Comparison of ENCODE assay signal across 8 cellular contexts in genomic region chr12:6946033-6946919, GRCh38. TPM values are rescaled to one million over a fixed set of nuclear protein-coding genes. Genes with fewer than 3 reads are reported as not detected.
DNase-seq lines count a peak whose midpoint lies in the region; ATAC-seq and TF ChIP-seq lines count a peak whose summit lies in the region.

No MANE protein-coding gene starts in this region.

- no peak overlapping the region for H3K27ac ChIP-seq in SK-N-SH (ENCODE audit: low read depth in 2 of 2, low read length in 1 of 2)

- peaks cover 3% of the 10 kb centered on the region for H3K36me3 Mint-ChIP-seq in T-helper 17 cell (ENCODE audit: low read depth)
- H3K36me3 Mint-ChIP-seq in natural killer cell treated with Interleukin-12 subunit alpha and Interleukin-12 subunit beta and Interleukin-15 and Interleukin-18, amount 100 ng/mL, for 72 hours, result no peaks in the 10 kb centered on the region

- 74% methylated on average over 8 of the region's 32 CpGs for WGBS in SK-N-SH (ENCODE audit: low lambda C conversion rate)

- H2AFZ ChIP-seq in SK-N-SH (ENCODE audit: low read depth), result no peak overlapping the region

- no peak overlapping the region for H3K4me3 ChIP-seq in SK-N-SH (ENCODE audit: low read depth in 2 of 2, low read length in 1 of 2)

- peak overlapping the region; percentile 87; the same call in 1 of the 2 replicates for H3K4me2 ChIP-seq in SK-N-SH

- no peak for TF ChIP-seq EP300 in SK-N-SH (IDR thresholded peaks at IDR 0.05; ENCODE audit: borderline replicate concordance in 1 of 2, low read depth in 1 of 2, low read length in 1 of 2)

- peaks cover 6 to 13% of the 10 kb centered on the region in 2 experiments; a peak in 3 of 4 replicates for H3K4me1 ChIP-seq in SK-N-SH (ENCODE audit: control insufficient read depth in 1 of 2, insufficient read depth in 2 of 2, low read depth in 1 of 2, low read length in 1 of 2)

- ATAC-seq in SK-N-SH treated with all-trans-retinoic acid at 6 μM for 48 hours, result no peak
- ATAC-seq in T-helper 17 cell, result peak; percentile 15
- ATAC-seq in natural killer cell treated with Interleukin-12 subunit alpha and Interleukin-12 subunit beta and Interleukin-15 and Interleukin-18, amount 100 ng/mL, for 72 hours, result no peak
- no peak for ATAC-seq in HG03342 (IDR thresholded peaks at IDR 0.05; ENCODE audit: unreplicated experiment)

- DNase-seq in SK-N-SH, result peak; percentile 33
- peak; percentile 71 for DNase-seq in NAMALWA (ENCODE audit: low spot score)
- peak in 2 of 3 donors; percentile 65 to 73 for DNase-seq in T-helper 17 cell
- DNase-seq in effector CD8-positive, alpha-beta T cell (lab: John Stamatoyannopoulos, UW), result peak; percentile 57
- DNase-seq in natural killer cell treated with Interleukin-12 subunit alpha and Interleukin-12 subunit beta and Interleukin-15 and Interleukin-18, amount 100 ng/mL, for 72 hours (ENCODE audit: low spot score), result no peak
- DNase-seq in SW 1271 (lab: John Stamatoyannopoulos, UW), result no peak

- no peak for TF ChIP-seq RAD21 in SK-N-SH (IDR thresholded peaks at IDR 0.05; ENCODE audit: low read length)

- no peaks in the 10 kb centered on the region for H3K9me2 ChIP-seq in SK-N-SH

- H3K9me3 Mint-ChIP-seq in natural killer cell treated with Interleukin-12 subunit alpha and Interleukin-12 subunit beta and Interleukin-15 and Interleukin-18, amount 100 ng/mL, for 72 hours, result no peaks in the 10 kb centered on the region

- no peaks in the 10 kb centered on the region for H3K9me3 ChIP-seq in SK-N-SH
- no peaks in the 10 kb centered on the region for H3K9me3 ChIP-seq in T-helper 17 cell (ENCODE audit: control insufficient read depth, low read length, poor library complexity, severe bottlenecking)

- no peak for TF ChIP-seq CTCF in SK-N-SH (IDR thresholded peaks at IDR 0.05)

- H3K27me3 ChIP-seq in SK-N-SH (ENCODE audit: insufficient read depth), result no peaks in the 10 kb centered on the region

- H4K20me1 ChIP-seq in SK-N-SH (ENCODE audit: insufficient read depth), result no peaks in the 10 kb centered on the region

- H3K27me3 Mint-ChIP-seq in T-helper 17 cell, result no peaks in the 10 kb centered on the region
- H3K27me3 Mint-ChIP-seq in natural killer cell treated with Interleukin-12 subunit alpha and Interleukin-12 subunit beta and Interleukin-15 and Interleukin-18, amount 100 ng/mL, for 72 hours, result no peaks in the 10 kb centered on the region

- peaks cover 36% of the 10 kb centered on the region for H3F3A ChIP-seq in SK-N-SH (replicated peaks; ENCODE audit: insufficient read depth)

- H3K79me2 ChIP-seq in SK-N-SH (ENCODE audit: insufficient read depth), result peaks cover 10% of the 10 kb centered on the region; the same call in 1 of the 2 replicates

- H3K4me3 Mint-ChIP-seq in T-helper 17 cell, result peak overlapping the region; percentile 99
- peak overlapping the region; percentile 85 for H3K4me3 Mint-ChIP-seq in natural killer cell treated with Interleukin-12 subunit alpha and Interleukin-12 subunit beta and Interleukin-15 and Interleukin-18, amount 100 ng/mL, for 72 hours

- H3K4me1 Mint-ChIP-seq in T-helper 17 cell, result peaks cover 71% of the 10 kb centered on the region
- peaks cover 66 to 72% of the 10 kb centered on the region in 2 donors for H3K4me1 Mint-ChIP-seq in natural killer cell treated with Interleukin-12 subunit alpha and Interleukin-12 subunit beta and Interleukin-15 and Interleukin-18, amount 100 ng/mL, for 72 hours (ENCODE audit: low read depth in 2 of 2)

- POLR2A ChIA-PET in SK-N-SH (lab: Yijun Ruan, JAX), result interaction anchor here (4.5 to 4.6 kb wide), 2 partner anchors 17 to 19 kb away, joined by 62 to 82 read pairs; partner anchors contain the start of gene ATN1

- peaks cover 7 to 9% of the 10 kb centered on the region in 2 experiments for H3K36me3 ChIP-seq in SK-N-SH (replicated peaks in 1 of 2; ENCODE audit: control insufficient read depth in 1 of 2, insufficient read depth in 2 of 2, low read length in 1 of 2)

- CTCF ChIA-PET in SK-N-SH (lab: Yijun Ruan, JAX), result interaction anchor here (0.9 to 6.5 kb wide), 9 partner anchors 8 to 167 kb away, joined by 3 to 114 read pairs (median 10); partner anchors contain the start of genes C1R and C1RL

- H3K9ac ChIP-seq in SK-N-SH, result no peak overlapping the region

- H3K27ac Mint-ChIP-seq in T-helper 17 cell, result peak overlapping the region; percentile 98
- peak overlapping the region; percentile 95 to 97 for H3K27ac Mint-ChIP-seq in natural killer cell treated with Interleukin-12 subunit alpha and Interleukin-12 subunit beta and Interleukin-15 and Interleukin-18, amount 100 ng/mL, for 72 hours

TF ChIP-seq in SK-N-SH, 30 proteins besides CTCF, POLR2A, EP300 and RAD21 (continues in another document):
- TF ChIP-seq CHD2 (IDR thresholded peaks at IDR 0.05; ENCODE audit: low read length, partially characterized antibody) (no peak), TAF1 (IDR thresholded peaks at IDR 0.05; ENCODE audit: borderline replicate concordance, low read depth, low read length) (no peak), FOXM1 (IDR thresholded peaks at IDR 0.05; ENCODE audit: low read depth) (no peak), MAX (IDR thresholded peaks at IDR 0.05; ENCODE audit: low read depth) (no peak), RXRA (IDR thresholded peaks at IDR 0.05; ENCODE audit: borderline replicate concordance, low read depth) (no peak), MEF2A (IDR thresholded peaks at IDR 0.05; ENCODE audit: borderline replicate concordance, low read depth) (no peak), USF2 (IDR thresholded peaks at IDR 0.05; ENCODE audit: borderline replicate concordance, low read depth, low read length) (no peak)

TF ChIP-seq in SK-N-SH treated with all-trans-retinoic acid at 6 μM for 48 hours, 23 proteins besides CTCF, POLR2A, EP300 and RAD21:
- TF ChIP-seq BACH2 (CRISPR knock-in tag; IDR thresholded peaks at IDR 0.05; ENCODE audit: borderline replicate concordance) (no peak), RARB (CRISPR knock-in tag; IDR thresholded peaks at IDR 0.05) (no peak)

RNA-seq across cellular contexts. Expression of gene C12orf57, which starts 2.5 kb away (rescaled TPM):
- polyA plus RNA-seq in SK-N-SH (2012; rRNA removed), result 560 and 659 TPM in 2 replicates
- 378 and 573 TPM in 2 replicates for polyA plus RNA-seq in SK-N-SH (2012; cell fraction: cytosol; rRNA removed)
- polyA plus RNA-seq in SK-N-SH (2012; cell fraction: nucleus; rRNA removed), result 265 and 491 TPM in 2 replicates
- total RNA-seq in T-helper 17 cell, result 100 to 1,000 TPM; 192 to 226 TPM
- total RNA-seq in natural killer cell treated with Interleukin-12 subunit alpha and Interleukin-12 subunit beta and Interleukin-15 and Interleukin-18, amount 100 ng/mL, for 72 hours, result 100 to 1,000 TPM in 1 of 2 donors, 10 to 100 TPM in 1; 89.7 to 106 TPM

RNA-seq across cellular contexts. Expression of gene RNU7-1, which starts 2.7 kb away (rescaled TPM):
- not detected in 2 replicates for polyA plus RNA-seq in SK-N-SH (2012; rRNA removed)
- not detected in 2 replicates for polyA plus RNA-seq in SK-N-SH (2012; cell fraction: cytosol; rRNA removed)
- polyA plus RNA-seq in SK-N-SH (2012; cell fraction: nucleus; rRNA removed), result not detected in 2 replicates
- not detected for total RNA-seq in T-helper 17 cell
- not detected for total RNA-seq in natural killer cell treated with Interleukin-12 subunit alpha and Interleukin-12 subunit beta and Interleukin-15 and Interleukin-18, amount 100 ng/mL, for 72 hours

RNA-seq across cellular contexts. Expression of gene PTPN6, which starts 4.9 kb away (rescaled TPM):
- 0.12 and 0.18 TPM in 2 replicates for polyA plus RNA-seq in SK-N-SH (2012; rRNA removed)
- 0.09 TPM in 1 of 2 replicates, not detected in the other for polyA plus RNA-seq in SK-N-SH (2012; cell fraction: cytosol; rRNA removed)
- 0.43 and 0.96 TPM in 2 replicates for polyA plus RNA-seq in SK-N-SH (2012; cell fraction: nucleus; rRNA removed)
- total RNA-seq in T-helper 17 cell, result 100 to 1,000 TPM; 115 to 177 TPM
- 100 to 1,000 TPM in 1 of 2 donors, 10 to 100 TPM in 1; 71.6 to 131 TPM for total RNA-seq in natural killer cell treated with Interleukin-12 subunit alpha and Interleukin-12 subunit beta and Interleukin-15 and Interleukin-18, amount 100 ng/mL, for 72 hours

RNA-seq across cellular contexts. Expression of gene ATN1, which starts 18.5 kb away (rescaled TPM):
- 18.5 and 29.3 TPM in 2 replicates for polyA plus RNA-seq in SK-N-SH (2012; rRNA removed)
- 13.8 and 20.9 TPM in 2 replicates for polyA plus RNA-seq in SK-N-SH (2012; cell fraction: cytosol; rRNA removed)
- 79.0 and 104 TPM in 2 replicates for polyA plus RNA-seq in SK-N-SH (2012; cell fraction: nucleus; rRNA removed)
- 10 to 100 TPM; 24.1 to 28.9 TPM for total RNA-seq in T-helper 17 cell
- 10 to 100 TPM; 36.5 to 62.2 TPM for total RNA-seq in natural killer cell treated with Interleukin-12 subunit alpha and Interleukin-12 subunit beta and Interleukin-15 and Interleukin-18, amount 100 ng/mL, for 72 hours

RNA-seq across cellular contexts. Expression of gene PHB2, which starts 24.2 kb away (rescaled TPM):
- polyA plus RNA-seq in SK-N-SH (2012; rRNA removed), result 386 and 447 TPM in 2 replicates
- polyA plus RNA-seq in SK-N-SH (2012; cell fraction: cytosol; rRNA removed), result 287 and 379 TPM in 2 replicates
- 324 and 396 TPM in 2 replicates for polyA plus RNA-seq in SK-N-SH (2012; cell fraction: nucleus; rRNA removed)
- total RNA-seq in T-helper 17 cell, result 100 to 1,000 TPM; 145 to 150 TPM
- total RNA-seq in natural killer cell treated with Interleukin-12 subunit alpha and Interleukin-12 subunit beta and Interleukin-15 and Interleukin-18, amount 100 ng/mL, for 72 hours, result 100 to 1,000 TPM; 227 to 350 TPM

Comparison
In these comparisons a context has a peak if more than half of its experiments do, and no peak if none do; other contexts are left out.
1. DNase-seq: peak in SK-N-SH (single experiment), NAMALWA (single experiment), T-helper 17 cell (2 of 3) and effector CD8-positive, alpha-beta T cell (single experiment); none in natural killer cell treated with Interleukin-12 subunit alpha and Interleukin-12 subunit beta and Interleukin-15 and Interleukin-18, amount 100 ng/mL, for 72 hours (single experiment) and SW 1271 (0 of 2).